Comparison of ENCODE assay signal across 17 cellular contexts in the genomic region with DNA sequence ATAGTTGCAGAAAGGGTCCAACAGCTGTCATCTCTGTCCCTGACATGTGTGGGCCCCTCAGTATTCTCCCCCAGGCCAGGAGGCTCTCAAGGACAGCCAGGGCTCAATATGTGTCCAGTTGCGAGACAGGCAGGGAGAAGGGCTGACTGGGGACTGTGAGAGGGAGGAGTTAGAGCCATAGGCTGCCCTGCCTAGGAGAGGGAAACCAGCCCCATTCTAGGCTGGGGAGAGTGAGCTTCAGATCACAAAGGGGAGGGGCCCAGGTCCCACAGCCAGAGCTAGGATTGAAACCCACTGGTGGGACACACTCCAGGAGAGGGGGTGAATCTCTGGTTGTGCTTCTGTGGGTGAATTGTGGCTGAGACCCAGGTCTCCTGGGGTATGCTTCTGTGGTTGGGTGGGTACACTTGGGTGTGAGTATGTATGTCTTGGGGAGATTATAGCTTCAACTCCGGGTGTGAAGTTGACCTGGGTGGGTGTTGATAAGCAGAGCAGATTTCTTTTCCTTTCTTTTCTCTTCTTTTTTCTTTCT. TPM values are rescaled to one million over a fixed set of nuclear protein-coding genes. Genes with fewer than 3 reads are reported as not detected.
A peak's percentile ranks its signal among the peaks of the same experiment; 100 is the strongest.
DNase-seq lines count a peak whose midpoint lies in the region; ATAC-seq, FAIRE-seq and TF ChIP-seq lines count a peak whose summit lies in the region.
"Had no signal": no experiment of that assay in that cellular context is flagged by ENCODE, and none has a peak within 500 bp of the region (broad histone marks: within the 10 kb centered on the region; RNA-seq: fewer than 3 reads in every experiment).

No MANE protein-coding gene starts in this region.

- TF ChIP-seq CTCF in bronchial epithelial cell (IDR thresholded peaks at IDR 0.05; ENCODE audit: insufficient read depth, low read length, severe bottlenecking), result no peak
- no peak for TF ChIP-seq CTCF in neural crest cell (conservative IDR thresholded peaks at IDR 0.05)

- peaks cover 13% of the 10 kb centered on the region for H3K27me3 Mint-ChIP-seq in T-helper 2 cell treated with Interferon-gamma antibody and Interleukin-4, amounts not matched to agents 5 μg/mL and 100 μg/mL, for 36 hours (ENCODE audit: low read depth)
- H3K27me3 Mint-ChIP-seq in neural crest cell (ENCODE audit: low read depth), result peaks cover 47% of the 10 kb centered on the region

- peak; percentile 60 for FAIRE-seq in bronchial epithelial cell (lab: Jason Lieb, UNC)
- FAIRE-seq: GM12878, keratinocyte had no signal

- H3K27me3 ChIP-seq in bronchial epithelial cell (ENCODE audit: control insufficient read depth, insufficient read depth, low read length) (peaks cover 8% of the 10 kb centered on the region), right cardiac atrium (ENCODE audit: control insufficient read depth, insufficient read depth) (no peaks in the 10 kb centered on the region)

- peak overlapping the region; percentile 10 for H3K4me3 Mint-ChIP-seq in T-helper 2 cell treated with Interferon-gamma antibody and Interleukin-4, amounts not matched to agents 5 μg/mL and 100 μg/mL, for 36 hours
- H3K4me3 Mint-ChIP-seq in neural crest cell, result peak overlapping the region; percentile 41

- peaks cover 49% of the 10 kb centered on the region for H3K4me1 Mint-ChIP-seq in T-helper 2 cell treated with Interferon-gamma antibody and Interleukin-4, amounts not matched to agents 5 μg/mL and 100 μg/mL, for 36 hours (ENCODE audit: low read depth)
- H3K4me1 Mint-ChIP-seq in neural crest cell, result peaks cover 21% of the 10 kb centered on the region

- DNase-seq in T-helper 2 cell treated with Interferon-gamma antibody and Interleukin-4, amounts not matched to agents 5 μg/mL and 100 μg/mL, for 36 hours (ENCODE audit: low spot score), result no peak
- DNase-seq in T-helper 2 cell (no peak), bronchial epithelial cell (ENCODE audit: low read depth) (no peak), neural crest cell (ENCODE audit: low read depth, low spot score) (no peak), medulla oblongata (ENCODE audit: extremely low spot score) (no peak), right cardiac atrium (no peak), foreskin melanocyte (no peak)
- DNase-seq in Jurkat, Clone E6-1 (ENCODE audit: low read depth, low spot score), result peak; percentile 54
- DNase-seq: activated CD8-positive, alpha-beta memory T cell treated with anti-CD3 and anti-CD28 coated beads, Interleukin-2, amount 50 U/mL, for 48 hours; NCI-H146; posterior cingulate gyrus; WERI-Rb-1 had no signal

- no peak overlapping the region for H3K27ac ChIP-seq in right cardiac atrium (ENCODE audit: low read length)
- H3K27ac ChIP-seq: esophagus muscularis mucosa, SJCRH30, WERI-Rb-1 had no signal

- H3K9me3 ChIP-seq in right cardiac atrium (ENCODE audit: control insufficient read depth, low read length), result no peaks in the 10 kb centered on the region
- H3K9me3 ChIP-seq: esophagus muscularis mucosa, SJCRH30 had no signal

- H3K9me3 Mint-ChIP-seq in T-helper 2 cell treated with Interferon-gamma antibody and Interleukin-4, amounts not matched to agents 5 μg/mL and 100 μg/mL, for 36 hours, result no peaks in the 10 kb centered on the region
- H3K9me3 Mint-ChIP-seq in neural crest cell, result no peaks in the 10 kb centered on the region

- ATAC-seq in right cardiac atrium, result no peak
- ATAC-seq: GM12878 had no signal

- H3K4me3 ChIP-seq in Jurkat, Clone E6-1 (ENCODE audit: low read length), result no peak overlapping the region
- H3K4me3 ChIP-seq in bronchial epithelial cell (ENCODE audit: low read depth, low read length) (no peak overlapping the region), right cardiac atrium (ENCODE audit: low read length) (no peak overlapping the region)
- H3K4me3 ChIP-seq: esophagus muscularis mucosa, GM12878, SJCRH30 had no signal

- H3K36me3 ChIP-seq in bronchial epithelial cell (ENCODE audit: control insufficient read depth, insufficient read depth, low read length), result no peaks in the 10 kb centered on the region
- H3K36me3 ChIP-seq: esophagus muscularis mucosa, SJCRH30, WERI-Rb-1 had no signal

- WGBS in right cardiac atrium, result 69% methylated on average over 2 of the region's 2 CpGs

- peaks cover 22% of the 10 kb centered on the region for H3K36me3 Mint-ChIP-seq in T-helper 2 cell treated with Interferon-gamma antibody and Interleukin-4, amounts not matched to agents 5 μg/mL and 100 μg/mL, for 36 hours (ENCODE audit: low read depth)
- H3K36me3 Mint-ChIP-seq in neural crest cell (ENCODE audit: low read depth), result no peaks in the 10 kb centered on the region

- peak overlapping the region; percentile 17 for H3K27ac Mint-ChIP-seq in T-helper 2 cell treated with Interferon-gamma antibody and Interleukin-4, amounts not matched to agents 5 μg/mL and 100 μg/mL, for 36 hours
- H3K27ac Mint-ChIP-seq in neural crest cell (ENCODE audit: unreplicated experiment), result no peak overlapping the region

- peaks cover 3% of the 10 kb centered on the region for H3K4me1 ChIP-seq in right cardiac atrium (ENCODE audit: control insufficient read depth, insufficient read depth, low read length)

- intact Hi-C loops in right cardiac atrium (cut with DNase I), result loop anchor here in 1 of 4 donors (10.0 kb wide), 1 partner anchor 51 kb away; the partner anchor contains the start of gene TMEM134

RNA-seq across cellular contexts. Expression of gene CARNS1, which starts 2.1 kb away (rescaled TPM):
- polyA plus RNA-seq in Jurkat, Clone E6-1 (2012; ENCODE audit: insufficient read depth, insufficient read length), result 0.58 TPM
- total RNA-seq in bronchial epithelial cell, result under 0.01 TPM in 1 of 2 replicates, not detected in the other
- 0.07 and 0.12 TPM in 2 replicates for total RNA-seq in neural crest cell
- 10 to 100 TPM in 2 of 4 donors, 1 to 10 TPM in 2; 5.1 to 23.6 (median 9.3) TPM for total RNA-seq in right cardiac atrium
- polyA plus RNA-seq in right cardiac atrium, result 5.2 TPM
- total RNA-seq: A172 had no signal
- polyA plus RNA-seq: keratinocyte had no signal

RNA-seq across cellular contexts. Expression of gene TBC1D10C, which starts 9.4 kb away (rescaled TPM):
- polyA plus RNA-seq in Jurkat, Clone E6-1 (2012; ENCODE audit: insufficient read depth, insufficient read length), result 105 TPM
- total RNA-seq in bronchial epithelial cell (not detected in 2 replicates), neural crest cell (0.66 and 1.8 TPM in 2 replicates), right cardiac atrium (1 to 10 TPM in 3 of 4 donors, under 1 TPM in 1; 0.67 to 2.7 (median 1.8) TPM)
- 0.86 TPM for polyA plus RNA-seq in right cardiac atrium
- total RNA-seq: A172, SJCRH30 had no signal
- polyA plus RNA-seq: keratinocyte had no signal

RNA-seq across cellular contexts. Expression of gene PPP1CA, which starts 11.7 kb away (rescaled TPM):
- 286 TPM for polyA plus RNA-seq in Jurkat, Clone E6-1 (2012; ENCODE audit: insufficient read depth, insufficient read length)
- total RNA-seq in bronchial epithelial cell (209 and 225 TPM in 2 replicates), neural crest cell (222 and 223 TPM in 2 replicates), right cardiac atrium (10 to 100 TPM; 73.1 to 93.4 (median 79.1) TPM)
- 79.4 TPM for polyA plus RNA-seq in right cardiac atrium

RNA-seq across cellular contexts. Expression of gene RPS6KB2, which starts 15.0 kb away (rescaled TPM):
- 105 TPM for polyA plus RNA-seq in Jurkat, Clone E6-1 (2012; ENCODE audit: insufficient read depth, insufficient read length)
- total RNA-seq in bronchial epithelial cell (62.9 and 98.6 TPM in 2 replicates), neural crest cell (48.4 and 55.0 TPM in 2 replicates), right cardiac atrium (10 to 100 TPM; 29.0 to 31.3 (median 29.5) TPM)
- 39.6 TPM for polyA plus RNA-seq in right cardiac atrium

RNA-seq across cellular contexts. Expression of gene RAD9A, which starts 21.5 kb away (rescaled TPM):
- 38.0 TPM for polyA plus RNA-seq in Jurkat, Clone E6-1 (2012; ENCODE audit: insufficient read depth, insufficient read length)
- 8.7 and 10.8 TPM in 2 replicates for total RNA-seq in bronchial epithelial cell
- total RNA-seq in neural crest cell, result 46.1 and 49.4 TPM in 2 replicates
- 10 to 100 TPM in 1 of 4 donors, 1 to 10 TPM in 3; 7.9 to 11.7 (median 9.4) TPM for total RNA-seq in right cardiac atrium
- polyA plus RNA-seq in right cardiac atrium, result 7.3 TPM
